ENCODE assay signal across 20 cellular contexts in the genomic region with DNA sequence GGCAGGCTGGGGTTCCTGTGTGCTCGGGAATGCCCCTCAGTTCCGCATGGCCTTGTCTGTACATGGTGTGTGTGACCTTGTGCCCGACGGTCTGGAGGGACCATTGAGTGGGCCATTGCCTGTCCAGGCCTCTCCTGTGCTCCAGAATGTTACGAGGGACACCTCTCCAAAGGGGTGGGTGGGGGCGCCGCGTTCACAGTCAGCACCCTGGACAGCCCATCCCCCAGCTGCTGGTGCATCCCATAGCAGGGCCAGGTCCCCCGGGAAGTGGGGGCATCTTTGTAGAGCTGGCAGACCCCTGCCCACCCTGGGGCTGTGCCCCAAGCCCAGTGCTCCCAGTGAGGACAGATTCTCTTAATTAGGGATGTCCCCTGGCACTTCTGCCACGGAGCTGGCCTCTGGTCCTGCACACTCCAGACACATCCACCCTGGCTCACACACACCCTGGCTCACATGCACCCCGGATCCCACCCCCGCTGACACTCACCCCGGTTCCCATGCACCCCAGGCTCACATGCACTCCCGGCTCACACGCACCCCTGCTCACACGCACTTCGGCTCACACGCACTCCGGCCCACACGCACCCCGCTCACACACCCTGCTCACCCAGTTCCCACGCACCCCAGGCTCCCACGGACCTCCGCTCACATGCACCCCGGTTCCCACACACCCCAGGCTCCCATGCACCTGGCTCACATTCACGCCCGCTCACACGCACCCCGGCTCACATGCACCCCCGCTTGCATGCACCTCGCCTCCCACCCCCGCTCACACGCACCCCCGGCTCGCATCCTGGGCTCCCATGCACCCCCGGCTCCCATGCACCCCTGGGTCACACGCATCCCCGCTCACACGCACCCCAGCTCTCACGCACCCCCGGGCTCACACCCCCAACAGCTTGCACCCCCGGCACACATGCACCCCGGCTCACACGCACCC. TPM values are rescaled to one million over a fixed set of nuclear protein-coding genes. Genes with fewer than 3 reads are reported as not detected.
A peak's percentile ranks its signal among the peaks of the same experiment; 100 is the strongest.
DNase-seq lines count a peak whose midpoint lies in the region; ATAC-seq and TF ChIP-seq lines count a peak whose summit lies in the region.
"Had no signal": no experiment of that assay in that cellular context is flagged by ENCODE, and none has a peak within 500 bp of the region (broad histone marks: within the 10 kb centered on the region; RNA-seq: fewer than 3 reads in every experiment).

No MANE protein-coding gene starts in this region.

- H3K4me1 Mint-ChIP-seq in Calu3 (ENCODE audit: low read depth, unreplicated experiment): peaks cover 9% of the 10 kb centered on the region
- no peaks in the 10 kb centered on the region for H3K4me1 Mint-ChIP-seq in activated CD4-positive, alpha-beta memory T cell treated with anti-CD3 and anti-CD28 coated beads for 36 hours (ENCODE audit: low read depth)
- H3K4me1 Mint-ChIP-seq: B cell had no signal

- DNase-seq in Calu3 (no peak), fibroblast of villous mesenchyme (ENCODE audit: low read depth) (no peak), retinal pigment epithelial cell (ENCODE audit: low read depth) (no peak)
- no peak for DNase-seq in activated CD4-positive, alpha-beta memory T cell treated with anti-CD3 and anti-CD28 coated beads for 36 hours
- no peak for DNase-seq in activated effector memory CD4-positive, alpha-beta T cell treated with anti-CD3 and anti-CD28 coated beads, Interleukin-2, amount 50 U/mL, for 16 hours
- DNase-seq: DMS 273 treated with DMSO at 0.1 percent for 48 hours, GDM1, HFFc6, Kasumi-1, MG63, NCI-H1048, NCI-H1436, NCI-H1930, NCI-H345, NCI-H524 treated with DMSO at 0.1 percent for 48 hours, SW 1271 had no signal

- H3K4me3 ChIP-seq in fibroblast of villous mesenchyme (ENCODE audit: low read depth, low read length): peak overlapping the region; percentile 60
- H3K4me3 ChIP-seq in retinal pigment epithelial cell (ENCODE audit: low read length): peak overlapping the region; percentile 53
- H3K4me3 ChIP-seq: MG63 had no signal

- H3K4me3 Mint-ChIP-seq in Calu3 (ENCODE audit: low read depth, unreplicated experiment): peak overlapping the region; percentile 72
- H3K4me3 Mint-ChIP-seq in activated CD4-positive, alpha-beta memory T cell treated with anti-CD3 and anti-CD28 coated beads for 36 hours: no peak overlapping the region
- H3K4me3 Mint-ChIP-seq: B cell, HFFc6 had no signal

- peaks cover 15% of the 10 kb centered on the region for H3K27me3 Mint-ChIP-seq in Calu3 (ENCODE audit: unreplicated experiment)
- H3K27me3 Mint-ChIP-seq in activated CD4-positive, alpha-beta memory T cell treated with anti-CD3 and anti-CD28 coated beads for 36 hours: peaks cover 2% of the 10 kb centered on the region
- H3K27me3 Mint-ChIP-seq: B cell had no signal

- TF ChIP-seq CTCF in Calu3 (IDR thresholded peaks at IDR 0.05; ENCODE audit: unreplicated experiment): no peak
- TF ChIP-seq CTCF in fibroblast of villous mesenchyme (IDR thresholded peaks at IDR 0.05; ENCODE audit: insufficient read depth, low read depth, low read length): no peak
- no peak for TF ChIP-seq CTCF in retinal pigment epithelial cell (conservative IDR thresholded peaks at IDR 0.05; ENCODE audit: low read depth, low read length)

- no TSS peak for BruUV-seq in Calu3 (replicated peaks; lab: Mats Ljungman, UMichigan)

- CTCF ChIA-PET in Calu3 (lab: Charles Lee): no interaction called here
- CTCF ChIA-PET in activated CD4-positive, alpha-beta memory T cell treated with anti-CD3 and anti-CD28 coated beads for 36 hours (lab: Charles Lee): interaction anchor here (0.9 kb wide), 1 partner anchor 10 kb away, joined by 3 read pairs; no protein-coding TSS in a partner anchor

- intact Hi-C loops in Calu3 (cut with micrococcal nuclease; ENCODE audit: unreplicated experiment): loop anchor here (10.0 kb wide), 1 partner anchor 196 kb away; no protein-coding TSS in a partner anchor
- intact Hi-C loops in activated CD4-positive, alpha-beta memory T cell treated with anti-CD3 and anti-CD28 coated beads for 36 hours (cut with micrococcal nuclease): no loop called here

- H3K9me3 Mint-ChIP-seq in Calu3 (ENCODE audit: low read depth, unreplicated experiment): no peaks in the 10 kb centered on the region
- no peaks in the 10 kb centered on the region for H3K9me3 Mint-ChIP-seq in activated CD4-positive, alpha-beta memory T cell treated with anti-CD3 and anti-CD28 coated beads for 36 hours
- H3K9me3 Mint-ChIP-seq: HFFc6 had no signal

- peaks cover 58% of the 10 kb centered on the region for H3K36me3 Mint-ChIP-seq in Calu3 (ENCODE audit: insufficient read depth, unreplicated experiment)
- H3K36me3 Mint-ChIP-seq in activated CD4-positive, alpha-beta memory T cell treated with anti-CD3 and anti-CD28 coated beads for 36 hours: no peaks in the 10 kb centered on the region

- POLR2A ChIA-PET in activated CD4-positive, alpha-beta memory T cell treated with anti-CD3 and anti-CD28 coated beads for 36 hours (lab: Charles Lee): no interaction called here

- TF ChIP-seq RAD21 in Ishikawa (IDR thresholded peaks at IDR 0.05; ENCODE audit: low read depth): no peak

- H3K27ac Mint-ChIP-seq in Calu3 (ENCODE audit: unreplicated experiment): no peak overlapping the region
- H3K27ac Mint-ChIP-seq in activated CD4-positive, alpha-beta memory T cell treated with anti-CD3 and anti-CD28 coated beads for 36 hours: no peak overlapping the region
- H3K27ac Mint-ChIP-seq: B cell, HFFc6 had no signal

- no peak for TF ChIP-seq EP300 in Ishikawa (IDR thresholded peaks at IDR 0.05; ENCODE audit: borderline replicate concordance)

- ATAC-seq in GM18502 (IDR thresholded peaks at IDR 0.05; ENCODE audit: poor library complexity, unreplicated experiment): no peak

TF ChIP-seq in Ishikawa, 13 proteins besides CTCF, POLR2A, EP300 and RAD21:
- TF ChIP-seq, protein P1, sequence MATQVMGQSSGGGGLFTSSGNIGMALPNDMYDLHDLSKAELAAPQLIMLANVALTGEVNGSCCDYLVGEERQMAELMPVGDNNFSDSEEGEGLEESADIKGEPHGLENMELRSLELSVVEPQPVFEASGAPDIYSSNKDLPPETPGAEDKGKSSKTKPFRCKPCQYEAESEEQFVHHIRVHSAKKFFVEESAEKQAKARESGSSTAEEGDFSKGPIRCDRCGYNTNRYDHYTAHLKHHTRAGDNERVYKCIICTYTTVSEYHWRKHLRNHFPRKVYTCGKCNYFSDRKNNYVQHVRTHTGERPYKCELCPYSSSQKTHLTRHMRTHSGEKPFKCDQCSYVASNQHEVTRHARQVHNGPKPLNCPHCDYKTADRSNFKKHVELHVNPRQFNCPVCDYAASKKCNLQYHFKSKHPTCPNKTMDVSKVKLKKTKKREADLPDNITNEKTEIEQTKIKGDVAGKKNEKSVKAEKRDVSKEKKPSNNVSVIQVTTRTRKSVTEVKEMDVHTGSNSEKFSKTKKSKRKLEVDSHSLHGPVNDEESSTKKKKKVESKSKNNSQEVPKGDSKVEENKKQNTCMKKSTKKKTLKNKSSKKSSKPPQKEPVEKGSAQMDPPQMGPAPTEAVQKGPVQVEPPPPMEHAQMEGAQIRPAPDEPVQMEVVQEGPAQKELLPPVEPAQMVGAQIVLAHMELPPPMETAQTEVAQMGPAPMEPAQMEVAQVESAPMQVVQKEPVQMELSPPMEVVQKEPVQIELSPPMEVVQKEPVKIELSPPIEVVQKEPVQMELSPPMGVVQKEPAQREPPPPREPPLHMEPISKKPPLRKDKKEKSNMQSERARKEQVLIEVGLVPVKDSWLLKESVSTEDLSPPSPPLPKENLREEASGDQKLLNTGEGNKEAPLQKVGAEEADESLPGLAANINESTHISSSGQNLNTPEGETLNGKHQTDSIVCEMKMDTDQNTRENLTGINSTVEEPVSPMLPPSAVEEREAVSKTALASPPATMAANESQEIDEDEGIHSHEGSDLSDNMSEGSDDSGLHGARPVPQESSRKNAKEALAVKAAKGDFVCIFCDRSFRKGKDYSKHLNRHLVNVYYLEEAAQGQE (IDR thresholded peaks at IDR 0.05; ENCODE audit: low read depth): peak; percentile 42; the same call in 1 of the 2 replicates
- no peak for TF ChIP-seq TAF1 (IDR thresholded peaks at IDR 0.05; ENCODE audit: low read depth)
- no peak for TF ChIP-seq EGR1 (IDR thresholded peaks at IDR 0.05)

RNA-seq across cellular contexts. Expression of a gene that starts 15.7 kb away (rescaled TPM):
- 28.9 and 36.3 TPM in 2 replicates for total RNA-seq in Calu3 (2022)
- 113 and 126 TPM in 2 replicates for total RNA-seq in fibroblast of villous mesenchyme
- 1 to 10 TPM; 5.2 to 5.3 TPM for total RNA-seq in activated CD4-positive, alpha-beta memory T cell treated with anti-CD3 and anti-CD28 coated beads for 36 hours

RNA-seq across cellular contexts. Expression of a gene that starts 16.0 kb away (rescaled TPM):
- total RNA-seq in Calu3 (2022): 107 and 115 TPM in 2 replicates
- total RNA-seq in fibroblast of villous mesenchyme: 92.4 and 120 TPM in 2 replicates
- 10 to 100 TPM; 70.4 to 74.0 TPM for total RNA-seq in activated CD4-positive, alpha-beta memory T cell treated with anti-CD3 and anti-CD28 coated beads for 36 hours

RNA-seq across cellular contexts. Expression of a gene that starts 25.6 kb away (rescaled TPM):
- 472 and 482 TPM in 2 replicates for total RNA-seq in Calu3 (2022)
- 218 and 295 TPM in 2 replicates for total RNA-seq in fibroblast of villous mesenchyme
- total RNA-seq in activated CD4-positive, alpha-beta memory T cell treated with anti-CD3 and anti-CD28 coated beads for 36 hours: 10 to 100 TPM; 40.2 to 40.9 TPM

RNA-seq across cellular contexts. Expression of a gene that starts 30.6 kb away (rescaled TPM):
- total RNA-seq in Calu3 (2022) (33.4 and 35.3 TPM in 2 replicates), fibroblast of villous mesenchyme (0.43 and 0.97 TPM in 2 replicates)
- total RNA-seq in activated CD4-positive, alpha-beta memory T cell treated with anti-CD3 and anti-CD28 coated beads for 36 hours: 1 to 10 TPM; 1.8 to 2.3 TPM
- total RNA-seq: HT1080 had no signal

RNA-seq across cellular contexts. Expression of a gene that starts 39.6 kb away (rescaled TPM):
- total RNA-seq in Calu3 (2022) (134 and 151 TPM in 2 replicates), fibroblast of villous mesenchyme (23.5 and 28.5 TPM in 2 replicates)
- total RNA-seq in activated CD4-positive, alpha-beta memory T cell treated with anti-CD3 and anti-CD28 coated beads for 36 hours: 10 to 100 TPM; 33.2 to 35.0 TPM
